In genomic region chr16:87303431-87303930, GRCh38 we compare ENCODE assay signal across 13 cellular contexts. TPM values are rescaled to one million over a fixed set of nuclear protein-coding genes. Genes with fewer than 3 reads are reported as not detected.
A peak's percentile ranks its signal among the peaks of the same experiment; 100 is the strongest.
DNase-seq lines count a peak whose midpoint lies in the region; ATAC-seq and TF ChIP-seq lines count a peak whose summit lies in the region.
"Had no signal": no experiment of that assay in that cellular context is flagged by ENCODE, and none has a peak within 500 bp of the region (broad histone marks: within the 10 kb centered on the region; RNA-seq: fewer than 3 reads in every experiment).

No MANE protein-coding gene starts in this region.

- H3K27me3 ChIP-seq in BLaER1: no peaks in the 10 kb centered on the region
- H3K27me3 ChIP-seq in neuronal stem cell (ENCODE audit: control insufficient read depth in 3 of 3, insufficient read depth in 3 of 3, low read depth in 1 of 3, low read length in 3 of 3): no peaks in the 10 kb centered on the region
- H3K27me3 ChIP-seq: esophagus squamous epithelium, MG63 had no signal

- no peak overlapping the region for H4K8ac ChIP-seq in neuronal stem cell (ENCODE audit: low read depth, low read length)

- H3K9me3 ChIP-seq in BLaER1 (peaks cover 8% of the 10 kb centered on the region), neuronal stem cell (replicated peaks in 1 of 2; ENCODE audit: control insufficient read depth in 2 of 2, insufficient read depth in 1 of 2, low read depth in 1 of 2, low read length in 2 of 2) (peaks cover 0 to 1% of the 10 kb centered on the region in 2 donors)
- H3K9me3 ChIP-seq: lower lobe of right lung, MG63 had no signal

- H3K23ac ChIP-seq in neuronal stem cell (ENCODE audit: low read depth, low read length, poor library complexity): no peak overlapping the region

- no peak overlapping the region for H2BK15ac ChIP-seq in neuronal stem cell (ENCODE audit: low read length)

- no peak overlapping the region for H2AK5ac ChIP-seq in neuronal stem cell (ENCODE audit: low read depth, low read length)

- H3K27ac ChIP-seq in BLaER1 (peak overlapping the region; percentile 60), neuronal stem cell (replicated peaks; ENCODE audit: low read length) (no peak overlapping the region)
- H3K27ac ChIP-seq: esophagus squamous epithelium, lower lobe of right lung had no signal

- H2AFZ ChIP-seq in neuronal stem cell (ENCODE audit: low read length): no peak overlapping the region

- H3K4me1 ChIP-seq in BLaER1 (peaks cover 34% of the 10 kb centered on the region), neuronal stem cell (ENCODE audit: control insufficient read depth in 2 of 2, insufficient read depth in 1 of 2, low read depth in 1 of 2, low read length in 2 of 2) (peaks cover 0 to 1% of the 10 kb centered on the region in 2 donors)
- H3K4me1 ChIP-seq: lower lobe of right lung had no signal

- H4K20me1 ChIP-seq in BLaER1: no peaks in the 10 kb centered on the region

- no peak for ATAC-seq in HG02981 (IDR thresholded peaks at IDR 0.05; ENCODE audit: unreplicated experiment)

- H2BK12ac ChIP-seq in neuronal stem cell (ENCODE audit: low read length): no peak overlapping the region

- WGBS in neuronal stem cell (ENCODE audit: extremely low coverage in 2 of 2, insufficient read length in 2 of 2, insufficient replicate concordance in 1 of 2), 2 donors: no CpG with 5 or more reads among the region's 7 CpGs

- TF ChIP-seq CTCF in epithelial cell of esophagus (IDR thresholded peaks at IDR 0.05; ENCODE audit: insufficient read depth, low read depth, low read length, missing control alignments): no peak

- no peak overlapping the region for H3K4ac ChIP-seq in neuronal stem cell (ENCODE audit: low read length)

- 0 out of 2 replicates have a peak, but pooled peaks cover 6% of the 10 kb centered on the region for H3K36me3 ChIP-seq in BLaER1
- H3K36me3 ChIP-seq in neuronal stem cell (replicated peaks in 1 of 2; ENCODE audit: control insufficient read depth in 2 of 2, insufficient read depth in 2 of 2, low read length in 2 of 2): peaks cover 0 to 3% of the 10 kb centered on the region in 2 donors
- H3K36me3 ChIP-seq: esophagus squamous epithelium, lower lobe of right lung, MG63 had no signal

- H3K4me2 ChIP-seq in BLaER1 (peak overlapping the region; percentile 69), neuronal stem cell (ENCODE audit: insufficient read depth, low read length, poor library complexity, severe bottlenecking) (no peak overlapping the region)

- H4K91ac ChIP-seq in neuronal stem cell (ENCODE audit: low read depth, low read length, poor library complexity): no peak overlapping the region

- H3K14ac ChIP-seq in neuronal stem cell (ENCODE audit: low read length): no peak overlapping the region

- DNase-seq in GF-D8 (lab: John Stamatoyannopoulos, UW) (peak; percentile 63), RPMI7951 (ENCODE audit: low read depth) (peak; percentile 66), epithelial cell of esophagus (ENCODE audit: low read depth) (peak; percentile 31), neuronal stem cell (ENCODE audit: low spot score) (no peak), nucleus accumbens (lab: John Stamatoyannopoulos, UW) (no peak), globus pallidus (ENCODE audit: low spot score) (no peak)
- DNase-seq: anterior cingulate cortex, dermis blood vessel endothelial cell, esophagus squamous epithelium, lower lobe of right lung, MG63 had no signal

- H2BK120ac ChIP-seq in neuronal stem cell (ENCODE audit: low read depth, low read length): no peak overlapping the region

- peak overlapping the region; percentile 16; the same call in 1 of the 2 replicates for H3K9ac ChIP-seq in BLaER1
- no peak overlapping the region for H3K9ac ChIP-seq in neuronal stem cell (ENCODE audit: low read depth, low read length, poor library complexity)

- no peak overlapping the region for H3K4me3 ChIP-seq in BLaER1
- H3K4me3 ChIP-seq in epithelial cell of esophagus (ENCODE audit: low read length): no peak overlapping the region
- no peak overlapping the region for H3K4me3 ChIP-seq in neuronal stem cell (ENCODE audit: low read length in 2 of 2)
- H3K4me3 ChIP-seq: esophagus squamous epithelium, lower lobe of right lung, MG63 had no signal

- H2BK5ac ChIP-seq in neuronal stem cell (ENCODE audit: low read length): no peak overlapping the region

- H3K79me1 ChIP-seq in neuronal stem cell (ENCODE audit: low read depth, low read length): no peaks in the 10 kb centered on the region

- no peak overlapping the region for H3K18ac ChIP-seq in neuronal stem cell (ENCODE audit: low read length)

RNA-seq across cellular contexts. Expression of gene C16orf95, which starts 13.7 kb away (rescaled TPM):
- 23.2 and 37.1 TPM in 2 replicates for total RNA-seq in RPMI7951 (2014; rRNA removed; shearing (Covaris generic))
- 4.5 TPM for polyA plus RNA-seq in neuronal stem cell (2013, experiment 1 of 2)
- polyA plus RNA-seq in neuronal stem cell (2013, experiment 2 of 2): 4.9 TPM

Comparison
In these comparisons a context has a peak if more than half of its experiments do, and no peak if none do; other contexts are left out.
1. DNase-seq: peak in GF-D8 (single experiment), RPMI7951 (single experiment) and epithelial cell of esophagus (single experiment); none in neuronal stem cell (single experiment), nucleus accumbens (0 of 56) and globus pallidus (single experiment).